In genomic region chr3:194070634-194071409, GRCh38 we compare ENCODE assay signal across 8 cellular contexts.
DNase-seq lines count a peak whose midpoint lies in the region; ATAC-seq and TF ChIP-seq lines count a peak whose summit lies in the region.

No MANE protein-coding gene starts in this region.

- CTCF ChIA-PET in activated CD8-positive, alpha-beta memory T cell treated with anti-CD3 and anti-CD28 coated beads, Interleukin-2, amount 10 ng/mL, durations not matched to agents 7 days and 5 days (lab: Charles Lee), result no interaction called here

- H3K27me3 Mint-ChIP-seq in activated CD8-positive, alpha-beta memory T cell treated with anti-CD3 and anti-CD28 coated beads, Interleukin-2, amount 10 ng/mL, durations not matched to agents 7 days and 5 days, result peaks cover 80% of the 10 kb centered on the region

- no peaks in the 10 kb centered on the region for H3K9me3 ChIP-seq in mucosa of descending colon

- intact Hi-C loops in mucosa of descending colon (cut with DNase I, micrococcal nuclease), result loop anchor here in 1 of 2 donors (10.0 kb wide), 1 partner anchor 64 kb away; the partner anchor contains the start of gene HES1

- peaks cover 25% of the 10 kb centered on the region for H3K4me1 ChIP-seq in mucosa of descending colon (ENCODE audit: low read depth)

- peaks cover 5% of the 10 kb centered on the region for H3K36me3 Mint-ChIP-seq in activated CD8-positive, alpha-beta memory T cell treated with anti-CD3 and anti-CD28 coated beads, Interleukin-2, amount 10 ng/mL, durations not matched to agents 7 days and 5 days

- H3K4me3 Mint-ChIP-seq in activated CD8-positive, alpha-beta memory T cell treated with anti-CD3 and anti-CD28 coated beads, Interleukin-2, amount 10 ng/mL, durations not matched to agents 7 days and 5 days, result peak overlapping the region; percentile 50

- peak in 11 of 14 donors; percentile 40 to 91 (median 70) for DNase-seq in C1 segment of cervical spinal cord (lab: John Stamatoyannopoulos, UW)
- peak; percentile 68 for DNase-seq in NCI-H510A (lab: John Stamatoyannopoulos, UW)
- DNase-seq in activated CD8-positive, alpha-beta memory T cell treated with anti-CD3 and anti-CD28 coated beads, Interleukin-2, amount 10 ng/mL, durations not matched to agents 7 days and 5 days, result peak; percentile 78
- peak; percentile 99 for DNase-seq in epithelial cell of esophagus (ENCODE audit: low read depth)
- DNase-seq in mucosa of descending colon, result peak; percentile 78 to 88 (median 86)
- DNase-seq in stimulated activated CD8-positive, alpha-beta memory T cell treated with anti-CD3 and anti-CD28 coated beads, Interleukin-2, amount 100 ng/mL, for 48 hours (ENCODE audit: low read depth in 2 of 2), result peak; percentile 74 to 76

- TF ChIP-seq CTCF in epithelial cell of esophagus (IDR thresholded peaks at IDR 0.05; ENCODE audit: insufficient read depth, low read depth, low read length, missing control alignments) (no peak), mucosa of descending colon (IDR thresholded peaks at IDR 0.05) (no peak)

- H3K27ac Mint-ChIP-seq in activated CD8-positive, alpha-beta memory T cell treated with anti-CD3 and anti-CD28 coated beads, Interleukin-2, amount 10 ng/mL, durations not matched to agents 7 days and 5 days, result no peak overlapping the region

- ATAC-seq in GM19043 (IDR thresholded peaks at IDR 0.05; ENCODE audit: low read depth, unreplicated experiment) (peak; percentile 96), HG03280 (IDR thresholded peaks at IDR 0.05; ENCODE audit: unreplicated experiment) (peak; percentile 84), mucosa of descending colon (peak; percentile 77)
- ATAC-seq in activated CD8-positive, alpha-beta memory T cell treated with anti-CD3 and anti-CD28 coated beads, Interleukin-2, amount 10 ng/mL, durations not matched to agents 7 days and 5 days, result peak; percentile 80

- H3K4me1 Mint-ChIP-seq in activated CD8-positive, alpha-beta memory T cell treated with anti-CD3 and anti-CD28 coated beads, Interleukin-2, amount 10 ng/mL, durations not matched to agents 7 days and 5 days, result peaks cover 12% of the 10 kb centered on the region

- no peaks in the 10 kb centered on the region for H3K36me3 ChIP-seq in mucosa of descending colon (ENCODE audit: low read depth)

- H3K9me3 Mint-ChIP-seq in activated CD8-positive, alpha-beta memory T cell treated with anti-CD3 and anti-CD28 coated beads, Interleukin-2, amount 10 ng/mL, durations not matched to agents 7 days and 5 days (ENCODE audit: low read depth), result peaks cover 3% of the 10 kb centered on the region

- peak overlapping the region; percentile 13 for H3K4me3 ChIP-seq in epithelial cell of esophagus (ENCODE audit: low read length)
- H3K4me3 ChIP-seq in mucosa of descending colon, result no peak overlapping the region
